15 cellular contexts compared by ENCODE assay signal in the genomic region with DNA sequence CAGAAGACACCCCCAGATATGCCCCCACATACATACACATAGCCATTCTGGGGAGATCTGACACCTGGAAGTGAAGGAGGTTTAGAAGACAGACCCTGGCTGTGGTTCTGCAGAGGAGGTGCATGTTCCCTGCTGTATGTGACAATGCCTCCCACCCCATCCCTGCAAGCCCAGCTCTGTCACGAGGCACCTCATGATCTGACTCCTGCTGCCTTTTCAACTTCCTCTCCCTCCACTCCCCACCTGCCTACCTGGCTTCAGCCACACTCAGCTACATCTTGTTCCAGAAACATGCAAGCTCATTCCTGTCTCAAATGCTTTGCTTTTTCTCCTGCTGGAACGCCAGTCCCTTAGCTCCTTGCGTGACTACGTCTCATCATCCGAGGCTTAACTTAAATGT.
"Had no signal": no experiment of that assay in that cellular context is flagged by ENCODE, and none has a peak within 500 bp of the region (broad histone marks: within the 10 kb centered on the region; RNA-seq: fewer than 3 reads in every experiment).

No MANE protein-coding gene starts in this region.

- H3K9me3 ChIP-seq: thyroid gland had no signal

- H3K4me3 ChIP-seq: lung, thyroid gland had no signal

- H3K36me3 ChIP-seq: thyroid gland had no signal

- H3K27ac ChIP-seq: epithelial cell of prostate, thyroid gland, VCaP had no signal

- DNase-seq: activated CD4-positive, alpha-beta memory T cell treated with anti-CD3 and anti-CD28 coated beads for 36 hours; activated gamma-delta T cell; activated naive CD8-positive, alpha-beta T cell treated with anti-CD3 and anti-CD28 coated beads, Interleukin-2, amount 10 ng/mL, durations not matched to agents 7 days and 5 days; activated T-cell treated with anti-CD3 and anti-CD28 coated beads, Interleukin-2, amount 50 U/mL, for 48 hours; cortex of kidney; effector memory CD4-positive, alpha-beta T cell; midbrain; naive B cell; stimulated activated CD4-positive, alpha-beta T cell treated with anti-CD3 and anti-CD28 coated beads, Interleukin-4, amount 100 ng/mL, for 24 hours; T-helper 9 cell; thyroid gland had no signal

- H3K27me3 ChIP-seq: thyroid gland had no signal

- FAIRE-seq: bronchial epithelial cell had no signal
